In genomic region chr3:32816439-32817194, GRCh38 we compare ENCODE assay signal across 8 cellular contexts. TPM values are rescaled to one million over a fixed set of nuclear protein-coding genes. Genes with fewer than 3 reads are reported as not detected.
A peak's percentile ranks its signal among the peaks of the same experiment; 100 is the strongest.
DNase-seq lines count a peak whose midpoint lies in the region; ATAC-seq and TF ChIP-seq lines count a peak whose summit lies in the region.

No MANE protein-coding gene starts in this region.

- H3K36me3 ChIP-seq in esophagus squamous epithelium: no peaks in the 10 kb centered on the region

- H3K27ac ChIP-seq in esophagus squamous epithelium: no peak overlapping the region

- peaks cover 0 to 5% (median 0%) of the 10 kb centered on the region in 3 donors for H3K9me3 ChIP-seq in esophagus squamous epithelium

- H3K27me3 Mint-ChIP-seq in T-cell: peaks cover 16 to 52% of the 10 kb centered on the region in 2 donors
- H3K27me3 Mint-ChIP-seq in neural crest cell (ENCODE audit: low read depth): peaks cover 13% of the 10 kb centered on the region

- peaks cover 6 to 30% (median 22%) of the 10 kb centered on the region in 3 donors for H3K4me1 Mint-ChIP-seq in T-cell
- H3K4me1 Mint-ChIP-seq in neural crest cell: peaks cover 60% of the 10 kb centered on the region

- H3K4me3 Mint-ChIP-seq in T-cell (peak overlapping the region; percentile 53 to 74 (median 62)), neural crest cell (peak overlapping the region; percentile 92)

- H3K9me3 Mint-ChIP-seq in T-cell (no peaks in the 10 kb centered on the region), neural crest cell (no peaks in the 10 kb centered on the region)

- peak; percentile 14 for DNase-seq in activated naive CD4-positive, alpha-beta T cell treated with Interleukin-2 at 50 U/mL for 16 hours
- DNase-seq in activated naive CD4-positive, alpha-beta T cell (lab: John Stamatoyannopoulos, UW): no peak
- DNase-seq in T-cell: peak in 2 of 34 experiments; percentile 7 to 10
- no peak for DNase-seq in esophagus squamous epithelium (lab: John Stamatoyannopoulos, UW)
- DNase-seq in neural crest cell (ENCODE audit: low read depth, low spot score): peak; percentile 71
- no peak for DNase-seq in AML-193 (lab: John Stamatoyannopoulos, UW)

- intact Hi-C loops in esophagus squamous epithelium (cut with DNase I): no loop called here

- TF ChIP-seq CTCF in esophagus squamous epithelium (IDR thresholded peaks at IDR 0.05) (no peak), neural crest cell (conservative IDR thresholded peaks at IDR 0.05) (no peak)

- ATAC-seq in T-cell (replicated peaks in 1 of 4) (no peak), GM19023 (IDR thresholded peaks at IDR 0.05; ENCODE audit: unreplicated experiment) (no peak), GM21528 (IDR thresholded peaks at IDR 0.05; ENCODE audit: low FRiP score, unreplicated experiment) (no peak)

- CTCF ChIA-PET in T-cell (lab: Charles Lee): no interaction called here

- 1 to 5% methylated on average over 7 to 26 of the region's 78 CpGs for WGBS in esophagus squamous epithelium, 2 donors

- POLR2A ChIA-PET in T-cell (lab: Charles Lee): interaction anchor here in 1 of 2 donors (0.6 kb wide), 1 partner anchor 17 kb away, joined by 13 read pairs; no protein-coding TSS in a partner anchor

- H3K36me3 Mint-ChIP-seq in T-cell (no peaks in the 10 kb centered on the region), neural crest cell (ENCODE audit: low read depth) (peaks cover 19% of the 10 kb centered on the region)

- peaks cover 15 to 35% (median 25%) of the 10 kb centered on the region in 3 donors for H3K4me1 ChIP-seq in esophagus squamous epithelium

- peaks cover 8 to 80% (median 26%) of the 10 kb centered on the region in 4 donors for H3K27me3 ChIP-seq in esophagus squamous epithelium

- no peak for TF ChIP-seq POLR2A in esophagus squamous epithelium (IDR thresholded peaks at IDR 0.05)

- H3K27ac Mint-ChIP-seq in T-cell (no peak overlapping the region), neural crest cell (ENCODE audit: unreplicated experiment) (peak overlapping the region; percentile 98)

- peak overlapping the region; percentile 15 to 62 (median 36) for H3K4me3 ChIP-seq in esophagus squamous epithelium

RNA-seq across cellular contexts. Expression of gene TRIM71, which starts 1.2 kb away (rescaled TPM):
- total RNA-seq in T-cell (under 1 TPM in 4 of 5 donors, not detected in 1; 0.05 to 0.32 (median 0.29) TPM), esophagus squamous epithelium (not detected), neural crest cell (92.4 and 95.2 TPM in 2 replicates)

Comparison
In these comparisons a context has a peak if more than half of its experiments do, and no peak if none do; other contexts are left out.
1. DNase-seq: peak in activated naive CD4-positive, alpha-beta T cell treated with Interleukin-2 at 50 U/mL for 16 hours (single experiment) and neural crest cell (single experiment); none in activated naive CD4-positive, alpha-beta T cell (0 of 4), esophagus squamous epithelium (single experiment) and AML-193 (0 of 2).
2. RNA of gene TRIM71, which starts 1.2 kb away (total RNA-seq): 92.4 to 95.2 TPM in neural crest cell; 0.05 to 0.32 TPM in T-cell and not detected in esophagus squamous epithelium; every median in the first group is over 10 times any median in the second.